Comparison of ENCODE assay signal across 9 cellular contexts in the genomic region with DNA sequence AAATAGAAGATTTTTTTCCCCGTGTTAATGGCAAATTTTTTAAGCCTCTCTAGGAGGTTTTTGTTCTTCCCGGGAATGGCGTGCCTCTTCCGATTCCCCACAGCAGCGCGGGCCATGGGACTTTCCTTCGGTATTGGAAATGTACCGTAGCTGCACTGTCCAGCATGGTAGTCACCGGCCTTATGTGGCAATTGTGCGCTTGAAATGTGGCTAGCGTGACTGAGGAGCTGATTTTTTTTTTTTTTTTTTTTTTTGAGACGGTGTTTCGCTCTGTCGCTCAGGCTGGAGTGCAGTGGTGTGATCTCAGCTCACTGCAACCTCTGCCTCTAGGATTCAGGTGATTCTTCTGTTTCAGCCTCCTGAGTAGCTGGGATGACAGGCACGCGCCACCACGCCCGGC. TPM values are rescaled to one million over a fixed set of nuclear protein-coding genes. Genes with fewer than 3 reads are reported as not detected.
A peak's percentile ranks its signal among the peaks of the same experiment; 100 is the strongest.
DNase-seq lines count a peak whose midpoint lies in the region; ATAC-seq and TF ChIP-seq lines count a peak whose summit lies in the region.
"Had no signal": no experiment of that assay in that cellular context is flagged by ENCODE, and none has a peak within 500 bp of the region (broad histone marks: within the 10 kb centered on the region; RNA-seq: fewer than 3 reads in every experiment).

No MANE protein-coding gene starts in this region.

- no peaks in the 10 kb centered on the region for H3K9me3 Mint-ChIP-seq in CD4-positive, CD25-positive, alpha-beta regulatory T cell
- H3K9me3 Mint-ChIP-seq in GM23338 = peaks cover 23% of the 10 kb centered on the region
- H3K9me3 Mint-ChIP-seq in activated CD8-positive, alpha-beta T cell treated with anti-CD3 and anti-CD28 coated beads, Interleukin-2, amount 10 ng/mL, durations not matched to agents 7 days and 5 days (ENCODE audit: insufficient read depth) = no peaks in the 10 kb centered on the region
- no peaks in the 10 kb centered on the region for H3K9me3 Mint-ChIP-seq in naive thymus-derived CD8-positive, alpha-beta T cell

- peaks cover 3% of the 10 kb centered on the region; the same call in 1 of the 2 replicates for H3K9me2 ChIP-seq in GM23338 (ENCODE audit: insufficient read depth)

- H3K36me3 ChIP-seq in CD4-positive, CD25-positive, alpha-beta regulatory T cell (ENCODE audit: control insufficient read depth, insufficient read depth, low read length) = peaks cover 13% of the 10 kb centered on the region
- H3K36me3 ChIP-seq in GM23338 (ENCODE audit: insufficient read depth) = peaks cover 19% of the 10 kb centered on the region
- peaks cover 5 to 22% of the 10 kb centered on the region in 2 donors for H3K36me3 ChIP-seq in ascending aorta

- no peak for TF ChIP-seq POLR2A in erythroblast (IDR thresholded peaks at IDR 0.05; ENCODE audit: low read length)

- peaks cover 32% of the 10 kb centered on the region for H3K79me2 ChIP-seq in GM23338 (replicated peaks; ENCODE audit: insufficient read depth)

- 0 out of 2 replicates have a peak, but pooled peaks cover 4% of the 10 kb centered on the region for H4K20me1 ChIP-seq in GM23338 (replicated peaks; ENCODE audit: insufficient read depth)

- peak overlapping the region; percentile 59 for H3K4me3 ChIP-seq in CD4-positive, CD25-positive, alpha-beta regulatory T cell (ENCODE audit: low read depth, low read length)
- no peak overlapping the region for H3K4me3 ChIP-seq in GM23338
- H3K4me3 ChIP-seq in ascending aorta = no peak overlapping the region
- H3K4me3 ChIP-seq: adrenal gland had no signal

- TF ChIP-seq CTCF in GM23338 (conservative IDR thresholded peaks at IDR 0.05; ENCODE audit: low read depth in 2 of 2) = no peak
- TF ChIP-seq CTCF in ascending aorta (IDR thresholded peaks at IDR 0.05) = no peak

- DNase-seq in CD4-positive, CD25-positive, alpha-beta regulatory T cell = no peak
- DNase-seq in GM23338 (ENCODE audit: low spot score) (no peak), NCI-H748 treated with DMSO at 0.1 percent for 48 hours (lab: John Stamatoyannopoulos, UW) (no peak), erythroblast (lab: John Stamatoyannopoulos, UW) (no peak), ascending aorta (ENCODE audit: low spot score in 2 of 2) (no peak)
- DNase-seq in activated CD8-positive, alpha-beta T cell treated with anti-CD3 and anti-CD28 coated beads, Interleukin-2, amount 10 ng/mL, durations not matched to agents 7 days and 5 days = no peak
- DNase-seq in naive thymus-derived CD8-positive, alpha-beta T cell = no peak

- H3F3A ChIP-seq in GM23338 (replicated peaks; ENCODE audit: low read depth) = no peaks in the 10 kb centered on the region

- peaks cover 21% of the 10 kb centered on the region for H3K27me3 Mint-ChIP-seq in CD4-positive, CD25-positive, alpha-beta regulatory T cell
- peaks cover 5% of the 10 kb centered on the region for H3K27me3 Mint-ChIP-seq in GM23338 (ENCODE audit: insufficient read depth, low read depth, poor library complexity)
- H3K27me3 Mint-ChIP-seq in activated CD8-positive, alpha-beta T cell treated with anti-CD3 and anti-CD28 coated beads, Interleukin-2, amount 10 ng/mL, durations not matched to agents 7 days and 5 days (ENCODE audit: low read depth) = no peaks in the 10 kb centered on the region
- H3K27me3 Mint-ChIP-seq in naive thymus-derived CD8-positive, alpha-beta T cell = peaks cover under 1 to 18% (median 4%) of the 10 kb centered on the region in 5 donors

- H3K4me1 ChIP-seq in CD4-positive, CD25-positive, alpha-beta regulatory T cell (ENCODE audit: control insufficient read depth, insufficient read depth, low read length, poor library complexity, severe bottlenecking) = peaks cover 20% of the 10 kb centered on the region
- H3K4me1 ChIP-seq in GM23338 (ENCODE audit: insufficient read depth) (peaks cover 8% of the 10 kb centered on the region; the same call in 1 of the 2 replicates), ascending aorta (peaks cover 5 to 8% of the 10 kb centered on the region in 2 donors)

- peak overlapping the region; percentile 72 for H3K27ac ChIP-seq in CD4-positive, CD25-positive, alpha-beta regulatory T cell (ENCODE audit: insufficient read depth, low read length, poor library complexity, severe bottlenecking)
- H3K27ac ChIP-seq in GM23338 (ENCODE audit: low read depth) = no peak overlapping the region
- no peak overlapping the region for H3K27ac ChIP-seq in ascending aorta
- H3K27ac ChIP-seq: adrenal gland had no signal

- POLR2A ChIA-PET in activated CD8-positive, alpha-beta T cell treated with anti-CD3 and anti-CD28 coated beads, Interleukin-2, amount 10 ng/mL, durations not matched to agents 7 days and 5 days (lab: Charles Lee) = interaction anchor here (1.1 to 3.7 kb wide), 7 partner anchors 65 to 170 kb away, joined by 3 to 31 read pairs (median 7); no protein-coding TSS in a partner anchor
- POLR2A ChIA-PET in naive thymus-derived CD8-positive, alpha-beta T cell (lab: Charles Lee) = interaction anchor here (0.7 to 3.0 kb wide), 6 partner anchors 15 to 435 kb away, joined by 4 to 15 read pairs (median 8); a partner anchor contains a TSS

- H3K4me3 Mint-ChIP-seq in CD4-positive, CD25-positive, alpha-beta regulatory T cell = peak overlapping the region in 3 of 4 donors; percentile 88 to 97 (median 97)
- no peak overlapping the region for H3K4me3 Mint-ChIP-seq in GM23338
- peak overlapping the region; percentile 95 for H3K4me3 Mint-ChIP-seq in activated CD8-positive, alpha-beta T cell treated with anti-CD3 and anti-CD28 coated beads, Interleukin-2, amount 10 ng/mL, durations not matched to agents 7 days and 5 days
- H3K4me3 Mint-ChIP-seq in naive thymus-derived CD8-positive, alpha-beta T cell = peak overlapping the region; percentile 18 to 99 (median 96)

- H3K36me3 Mint-ChIP-seq in CD4-positive, CD25-positive, alpha-beta regulatory T cell = peaks cover 12% of the 10 kb centered on the region
- H3K36me3 Mint-ChIP-seq in GM23338 (ENCODE audit: low read depth) = peaks cover 22% of the 10 kb centered on the region
- peaks cover 25% of the 10 kb centered on the region for H3K36me3 Mint-ChIP-seq in activated CD8-positive, alpha-beta T cell treated with anti-CD3 and anti-CD28 coated beads, Interleukin-2, amount 10 ng/mL, durations not matched to agents 7 days and 5 days (ENCODE audit: low read depth)
- peaks cover 0 to 30% (median 9%) of the 10 kb centered on the region in 3 donors for H3K36me3 Mint-ChIP-seq in naive thymus-derived CD8-positive, alpha-beta T cell

- no peak for ATAC-seq in CD4-positive, CD25-positive, alpha-beta regulatory T cell (ENCODE audit: low read depth in 2 of 2)
- no peak for ATAC-seq in GM23338
- ATAC-seq in activated CD8-positive, alpha-beta T cell treated with anti-CD3 and anti-CD28 coated beads, Interleukin-2, amount 10 ng/mL, durations not matched to agents 7 days and 5 days = no peak
- no peak for ATAC-seq in naive thymus-derived CD8-positive, alpha-beta T cell
- no peak for ATAC-seq in GM19395 (IDR thresholded peaks at IDR 0.05; ENCODE audit: unreplicated experiment)

- no peaks in the 10 kb centered on the region for H3K9me3 ChIP-seq in CD4-positive, CD25-positive, alpha-beta regulatory T cell (ENCODE audit: control insufficient read depth in 2 of 2, low read length in 2 of 2)
- H3K9me3 ChIP-seq in ascending aorta = no peaks in the 10 kb centered on the region
- H3K9me3 ChIP-seq: adrenal gland had no signal

- intact Hi-C loops in ascending aorta (cut with DNase I) = loop anchor here (1.0 to 10.0 kb wide), 5 partner anchors 148 to 530 kb away; a partner anchor contains a TSS

- H3K27ac Mint-ChIP-seq in CD4-positive, CD25-positive, alpha-beta regulatory T cell = peak overlapping the region; percentile 90 to 99 (median 92)
- H3K27ac Mint-ChIP-seq in GM23338 = no peak overlapping the region
- peak overlapping the region; percentile 91 for H3K27ac Mint-ChIP-seq in activated CD8-positive, alpha-beta T cell treated with anti-CD3 and anti-CD28 coated beads, Interleukin-2, amount 10 ng/mL, durations not matched to agents 7 days and 5 days
- H3K27ac Mint-ChIP-seq in naive thymus-derived CD8-positive, alpha-beta T cell = peak overlapping the region in 8 of 10 donors; percentile 9 to 99 (median 96)

- H3K4me1 Mint-ChIP-seq in CD4-positive, CD25-positive, alpha-beta regulatory T cell = peaks cover 22 to 50% (median 32%) of the 10 kb centered on the region in 4 donors
- peaks cover 17% of the 10 kb centered on the region; the same call in 2 of the 3 replicates for H3K4me1 Mint-ChIP-seq in GM23338
- peaks cover 34% of the 10 kb centered on the region for H3K4me1 Mint-ChIP-seq in activated CD8-positive, alpha-beta T cell treated with anti-CD3 and anti-CD28 coated beads, Interleukin-2, amount 10 ng/mL, durations not matched to agents 7 days and 5 days (ENCODE audit: low read depth)
- peaks cover 20 to 54% (median 43%) of the 10 kb centered on the region in 4 donors for H3K4me1 Mint-ChIP-seq in naive thymus-derived CD8-positive, alpha-beta T cell

- no peak overlapping the region for H3K4me2 ChIP-seq in GM23338

- CTCF ChIA-PET in activated CD8-positive, alpha-beta T cell treated with anti-CD3 and anti-CD28 coated beads, Interleukin-2, amount 10 ng/mL, durations not matched to agents 7 days and 5 days (lab: Charles Lee) = interaction anchor here (1.1 to 10.2 kb wide), 38 partner anchors 11 to 428 kb away, joined by 3 to 775 read pairs (median 12); a partner anchor contains a TSS

- no peaks in the 10 kb centered on the region for H3K27me3 ChIP-seq in CD4-positive, CD25-positive, alpha-beta regulatory T cell (ENCODE audit: control insufficient read depth, insufficient read depth, low read length)
- H3K27me3 ChIP-seq in GM23338 (ENCODE audit: insufficient read depth) (no peaks in the 10 kb centered on the region), ascending aorta (no peaks in the 10 kb centered on the region)
- H3K27me3 ChIP-seq: adrenal gland had no signal

- H2AFZ ChIP-seq in GM23338 = peak overlapping the region; percentile 4; the same call in 1 of the 2 replicates

RNA-seq across cellular contexts. Expression of a gene that starts 0.9 kb away (rescaled TPM):
- total RNA-seq in CD4-positive, CD25-positive, alpha-beta regulatory T cell = 25.0 TPM
- polyA plus RNA-seq in CD4-positive, CD25-positive, alpha-beta regulatory T cell = 10 to 100 TPM; 41.7 to 59.0 (median 46.0) TPM
- 28.3 and 29.7 TPM in 2 replicates for total RNA-seq in GM23338 (2014; rRNA removed; shearing (Covaris generic))
- 27.3 and 32.4 TPM in 2 replicates for polyA plus RNA-seq in GM23338 (2016; fragmentation: Nextera tagmentation; extraction: Ambion mirVana)
- 10 to 100 TPM; 19.5 to 20.4 TPM for total RNA-seq in activated CD8-positive, alpha-beta T cell treated with anti-CD3 and anti-CD28 coated beads, Interleukin-2, amount 10 ng/mL, durations not matched to agents 7 days and 5 days
- 10 to 100 TPM; 23.7 to 24.6 TPM for total RNA-seq in naive thymus-derived CD8-positive, alpha-beta T cell
- polyA plus RNA-seq in naive thymus-derived CD8-positive, alpha-beta T cell = 10 to 100 TPM; 48.8 to 65.7 (median 54.9) TPM
- 22.1 TPM for total RNA-seq in ascending aorta

RNA-seq across cellular contexts. Expression of a gene that starts 38.2 kb away (rescaled TPM):
- total RNA-seq in CD4-positive, CD25-positive, alpha-beta regulatory T cell = 27.1 TPM
- 10 to 100 TPM; 40.5 to 55.4 (median 44.1) TPM for polyA plus RNA-seq in CD4-positive, CD25-positive, alpha-beta regulatory T cell
- 104 and 117 TPM in 2 replicates for total RNA-seq in GM23338 (2014; rRNA removed; shearing (Covaris generic))
- polyA plus RNA-seq in GM23338 (2016; fragmentation: Nextera tagmentation; extraction: Ambion mirVana) = 35.1 and 36.0 TPM in 2 replicates
- 10 to 100 TPM; 62.3 to 63.9 TPM for total RNA-seq in activated CD8-positive, alpha-beta T cell treated with anti-CD3 and anti-CD28 coated beads, Interleukin-2, amount 10 ng/mL, durations not matched to agents 7 days and 5 days
- total RNA-seq in naive thymus-derived CD8-positive, alpha-beta T cell = 10 to 100 TPM; 24.3 to 30.8 TPM
- 10 to 100 TPM; 48.5 to 61.4 (median 53.1) TPM for polyA plus RNA-seq in naive thymus-derived CD8-positive, alpha-beta T cell
- 29.1 TPM for total RNA-seq in ascending aorta
